Comparison of ENCODE assay signal across 28 cellular contexts in genomic region chr6:36329798-36330291, GRCh38. TPM values are rescaled to one million over a fixed set of nuclear protein-coding genes. Genes with fewer than 3 reads are reported as not detected.
A peak's percentile ranks its signal among the peaks of the same experiment; 100 is the strongest.
DNase-seq lines count a peak whose midpoint lies in the region; ATAC-seq, FAIRE-seq and TF ChIP-seq lines count a peak whose summit lies in the region.
"Had no signal": no experiment of that assay in that cellular context is flagged by ENCODE, and none has a peak within 500 bp of the region (broad histone marks: within the 10 kb centered on the region; RNA-seq: fewer than 3 reads in every experiment).

No MANE protein-coding gene starts in this region.

- no peak overlapping the region for H2AFZ ChIP-seq in HepG2 (ENCODE audit: low read length)
- H2AFZ ChIP-seq: parathyroid adenoma had no signal

- no peaks in the 10 kb centered on the region for H3K9me3 ChIP-seq in HepG2 (ENCODE audit: low read length)
- H3K9me3 ChIP-seq in right lobe of liver: no peaks in the 10 kb centered on the region
- H3K9me3 ChIP-seq: adrenal gland, body of pancreas, right atrium auricular region had no signal

- H3K27me3 ChIP-seq in HepG2 (ENCODE audit: control insufficient read depth in 1 of 2, insufficient read depth in 2 of 2, low read length in 2 of 2) (peaks cover 4 to 45% of the 10 kb centered on the region in 2 experiments; a peak in 4 of 5 replicates), right lobe of liver (no peaks in the 10 kb centered on the region)
- H3K27me3 ChIP-seq: adrenal gland, body of pancreas had no signal

- TF ChIP-seq EP300 in HepG2 (IDR thresholded peaks at IDR 0.05; ENCODE audit: low read depth in 2 of 2, low read length in 2 of 2) (no peak), HepG2 (CRISPR knock-in tag; IDR thresholded peaks at IDR 0.05; ENCODE audit: borderline replicate concordance) (no peak)

- no peak for TF ChIP-seq CTCF in HepG2 (CRISPR knock-in tag; IDR thresholded peaks at IDR 0.05)
- TF ChIP-seq CTCF in right lobe of liver (IDR thresholded peaks at IDR 0.05): no peak

- H3K4me3 ChIP-seq in HepG2 (replicated peaks in 1 of 3; ENCODE audit: insufficient read depth in 1 of 3, low read depth in 2 of 3, low read length in 3 of 3): no peak overlapping the region
- no peak overlapping the region for H3K4me3 ChIP-seq in right lobe of liver
- H3K4me3 ChIP-seq: adrenal gland, body of pancreas, right atrium auricular region had no signal

- no peaks in the 10 kb centered on the region for H4K20me1 ChIP-seq in HepG2 (ENCODE audit: insufficient read depth, low read length)

- H3K4me2 ChIP-seq in HepG2 (ENCODE audit: low read depth, low read length): no peak overlapping the region

- CTCF ChIA-PET in HepG2 (lab: Yijun Ruan, JAX; ENCODE audit: low intra/inter-chr PET ratio, low total read pairs): no interaction called here

- intact Hi-C loops in HepG2 (cut with micrococcal nuclease; ENCODE audit: unreplicated experiment) (no loop called here), right lobe of liver (cut with DNase I) (no loop called here)

- no peak overlapping the region for H3K27ac ChIP-seq in HepG2 (ENCODE audit: extremely low read length, insufficient read depth, low read length)
- no peak overlapping the region for H3K27ac ChIP-seq in right lobe of liver
- H3K27ac ChIP-seq: adrenal gland, body of pancreas, parathyroid adenoma, right atrium auricular region had no signal

- BruUV-seq in HepG2 (replicated peaks; lab: Mats Ljungman, UMichigan): no TSS peak

- H3K36me3 ChIP-seq in HepG2 (replicated peaks in 1 of 2; ENCODE audit: control insufficient read depth in 1 of 2, insufficient read depth in 2 of 2, low read length in 2 of 2): no peaks in the 10 kb centered on the region; a peak in 1 of 5 replicates
- no peaks in the 10 kb centered on the region for H3K36me3 ChIP-seq in right lobe of liver
- H3K36me3 ChIP-seq: adrenal gland, right atrium auricular region had no signal

- H3K79me2 ChIP-seq in HepG2 (ENCODE audit: insufficient read depth, low read length): no peaks in the 10 kb centered on the region
- H3K79me2 ChIP-seq: parathyroid adenoma had no signal

- TF ChIP-seq POLR2A in HepG2 (IDR thresholded peaks at IDR 0.05; ENCODE audit: insufficient read depth in 1 of 2, low read depth in 2 of 2, low read length in 2 of 2) (no peak), right lobe of liver (IDR thresholded peaks at IDR 0.05) (no peak)

- peak; percentile 42 for ATAC-seq in HepG2
- no peak for ATAC-seq in right lobe of liver
- ATAC-seq in HG03159 (IDR thresholded peaks at IDR 0.05; ENCODE audit: unreplicated experiment): no peak
- ATAC-seq: activated T-cell treated with anti-CD3 and anti-CD28 coated beads, Interleukin-2, amount 50 U/mL, for 4 hours; body of pancreas had no signal

- 69% methylated on average over 14 of the region's 14 CpGs for WGBS in HepG2 (ENCODE audit: low lambda C conversion rate)
- WGBS in right lobe of liver (ENCODE audit: insufficient coverage, low coverage, low lambda C conversion rate, missing lambda C conversion rate): 47% methylated on average over 3 of the region's 14 CpGs

- TF ChIP-seq RAD21 in HepG2 (CRISPR knock-in tag; IDR thresholded peaks at IDR 0.05): no peak

- H3K4me1 ChIP-seq in HepG2 (ENCODE audit: insufficient read depth, low read length) (peaks cover 11% of the 10 kb centered on the region), right lobe of liver (no peaks in the 10 kb centered on the region)
- H3K4me1 ChIP-seq: parathyroid adenoma had no signal

- DNase-seq in HepG2 (ENCODE audit: low spot score) (no peak), right lobe of liver (no peak), SK-N-DZ (ENCODE audit: low spot score) (peak; percentile 67), iPS-NIHi7 (ENCODE audit: extremely low spot score) (peak; percentile 70), dedifferentiated amniotic fluid mesenchymal stem cell (ENCODE audit: extremely low spot score) (no peak), NCI-H2107 treated with DMSO at 0.1 percent for 48 hours (lab: John Stamatoyannopoulos, UW; ENCODE audit: unreplicated experiment) (no peak)
- DNase-seq: activated CD4-positive, alpha-beta T cell treated with anti-CD3 and anti-CD28 coated beads, Interleukin-2, amount 50 U/mL, for 1 hour; activated naive CD4-positive, alpha-beta T cell treated with Interleukin-2 at 50 U/mL for 16 hours; activated T-cell treated with anti-CD3 and anti-CD28 coated beads, Interleukin-2, amount 50 U/mL, for 4 hours; adrenal gland; body of pancreas; Calu3; NCI-H2029 treated with DMSO at 0.1 percent for 48 hours; NCI-H510A; SHP77; stimulated activated CD4-positive, alpha-beta T cell treated with anti-CD3 and anti-CD28 coated beads, Interleukin-2, amount 100 ng/mL, for 48 hours; trophoblast cell had no signal

- in situ Hi-C loops in HepG2 (cut with HindIII; ENCODE audit: extremely low pct_ligation_motif_present, low pct_unique_long_range_greater_than_20kb): no loop called here

- no peak for FAIRE-seq in HepG2 (lab: Jason Lieb, UNC)
- FAIRE-seq: GM12892 had no signal

- no peak overlapping the region for H3K9ac ChIP-seq in HepG2 (ENCODE audit: insufficient read depth, low read depth, low read length)
- H3K9ac ChIP-seq: parathyroid adenoma had no signal

- POLR2A ChIA-PET in HepG2 (lab: Yijun Ruan, JAX): no interaction called here

RNA-seq across cellular contexts. Expression of gene BNIP5, which starts 6.8 kb away (rescaled TPM):
- total RNA-seq in HepG2 (2016; rRNA removed; fragmentation: Illumina TruSeq; extraction: Trizol) (not detected in 2 replicates), right lobe of liver (not detected)
- total RNA-seq in HepG2 (2016; cell fraction: cytosol; rRNA removed; fragmentation: Illumina TruSeq; extraction: Trizol; ENCODE audit: low read depth): not detected in 2 replicates
- total RNA-seq in HepG2 (2016; cell fraction: insoluble cytoplasmic fraction; rRNA removed; fragmentation: Illumina TruSeq; extraction: Trizol): not detected in 2 replicates
- not detected in 2 replicates for total RNA-seq in HepG2 (2016; cell fraction: membrane; rRNA removed; fragmentation: Illumina TruSeq; extraction: Trizol)
- not detected in 2 replicates for total RNA-seq in HepG2 (2016; cell fraction: nucleus; rRNA removed; fragmentation: Illumina TruSeq; extraction: Trizol)
- polyA plus RNA-seq in HepG2 (2011; rRNA removed): 0.01 TPM in 1 of 2 replicates, not detected in the other
- not detected in 2 replicates for polyA plus RNA-seq in HepG2 (2011; cell fraction: cytosol; rRNA removed)
- 0.03 TPM in 1 of 2 replicates, not detected in the other for polyA plus RNA-seq in HepG2 (2011; cell fraction: nucleus; rRNA removed)
- polyA plus RNA-seq in HepG2 (2012): not detected in 2 replicates
- not detected in 2 replicates for polyA plus RNA-seq in HepG2 (2016; cell fraction: cytosol; fragmentation: Illumina TruSeq; extraction: Trizol; ENCODE audit: low read depth)
- not detected in 2 replicates for polyA plus RNA-seq in HepG2 (2016; cell fraction: insoluble cytoplasmic fraction; fragmentation: Illumina TruSeq; extraction: Trizol; ENCODE audit: low read depth)
- polyA plus RNA-seq in HepG2 (2016; cell fraction: membrane; fragmentation: Illumina TruSeq; extraction: Trizol; ENCODE audit: low read depth): not detected in 2 replicates
- not detected in 2 replicates for polyA plus RNA-seq in HepG2 (2016; cell fraction: nucleus; fragmentation: Illumina TruSeq; extraction: Trizol; ENCODE audit: insufficient read depth, low read depth)
- polyA minus RNA-seq in HepG2 (2011; rRNA and poly(A)+ RNA removed; ENCODE audit: low replicate concordance): 0.16 TPM in 1 of 2 replicates, not detected in the other
- not detected in 2 replicates for polyA minus RNA-seq in HepG2 (2011; cell fraction: cytosol; rRNA and poly(A)+ RNA removed)
- polyA minus RNA-seq in HepG2 (2011; cell fraction: nucleus; rRNA and poly(A)+ RNA removed): not detected in 2 replicates
- 0.84 and 0.87 TPM in 2 replicates for polyA plus RNA-seq in SK-N-DZ (2014; cell fraction: cytosol; rRNA removed)
- polyA plus RNA-seq in SK-N-DZ (2014; cell fraction: nucleus; rRNA removed): 0.09 and 0.62 TPM in 2 replicates
- total RNA-seq: activated T-cell treated with anti-CD3 and anti-CD28 coated beads, Interleukin-2, amount 50 U/mL, for 4 hours; adrenal gland; glomerular endothelial cell; kidney epithelial cell; lung microvascular endothelial cell; MCF 10A; right atrium auricular region had no signal
- polyA plus RNA-seq: AG04450, CD14-positive monocyte, neural cell had no signal

RNA-seq across cellular contexts. Expression of gene ETV7, which starts 57.6 kb away (rescaled TPM):
- total RNA-seq in HepG2 (2016; rRNA removed; fragmentation: Illumina TruSeq; extraction: Trizol): not detected in 2 replicates
- total RNA-seq in HepG2 (2016; cell fraction: cytosol; rRNA removed; fragmentation: Illumina TruSeq; extraction: Trizol; ENCODE audit: low read depth): not detected in 2 replicates
- total RNA-seq in HepG2 (2016; cell fraction: insoluble cytoplasmic fraction; rRNA removed; fragmentation: Illumina TruSeq; extraction: Trizol): not detected in 2 replicates
- not detected in 2 replicates for total RNA-seq in HepG2 (2016; cell fraction: membrane; rRNA removed; fragmentation: Illumina TruSeq; extraction: Trizol)
- total RNA-seq in HepG2 (2016; cell fraction: nucleus; rRNA removed; fragmentation: Illumina TruSeq; extraction: Trizol): not detected in 2 replicates
- not detected in 2 replicates for polyA plus RNA-seq in HepG2 (2011; rRNA removed)
- not detected in 2 replicates for polyA plus RNA-seq in HepG2 (2011; cell fraction: cytosol; rRNA removed)
- polyA plus RNA-seq in HepG2 (2011; cell fraction: nucleus; rRNA removed): not detected in 2 replicates
- polyA plus RNA-seq in HepG2 (2012): 0.09 TPM in 1 of 2 replicates, not detected in the other
- polyA plus RNA-seq in HepG2 (2016; cell fraction: cytosol; fragmentation: Illumina TruSeq; extraction: Trizol; ENCODE audit: low read depth): not detected in 2 replicates
- not detected in 2 replicates for polyA plus RNA-seq in HepG2 (2016; cell fraction: insoluble cytoplasmic fraction; fragmentation: Illumina TruSeq; extraction: Trizol; ENCODE audit: low read depth)
- polyA plus RNA-seq in HepG2 (2016; cell fraction: membrane; fragmentation: Illumina TruSeq; extraction: Trizol; ENCODE audit: low read depth): not detected in 2 replicates
- polyA plus RNA-seq in HepG2 (2016; cell fraction: nucleus; fragmentation: Illumina TruSeq; extraction: Trizol; ENCODE audit: insufficient read depth, low read depth): not detected in 2 replicates
- polyA minus RNA-seq in HepG2 (2011; rRNA and poly(A)+ RNA removed; ENCODE audit: low replicate concordance): not detected in 2 replicates
- not detected in 2 replicates for polyA minus RNA-seq in HepG2 (2011; cell fraction: cytosol; rRNA and poly(A)+ RNA removed)
- not detected in 2 replicates for polyA minus RNA-seq in HepG2 (2011; cell fraction: nucleus; rRNA and poly(A)+ RNA removed)
- 1 to 10 TPM in 1 of 6 experiments, under 1 TPM in 4, not detected in 1; 0.19 to 4.6 (median 0.55) TPM for total RNA-seq in right lobe of liver
- polyA plus RNA-seq in SK-N-DZ (2014; cell fraction: cytosol; rRNA removed): not detected in 2 replicates
- 0.83 TPM in 1 of 2 replicates, not detected in the other for polyA plus RNA-seq in SK-N-DZ (2014; cell fraction: nucleus; rRNA removed)
- total RNA-seq: lung microvascular endothelial cell had no signal
- polyA plus RNA-seq: neural cell had no signal

RNA-seq across cellular contexts. Expression of gene PNPLA1, which starts 60.0 kb away (rescaled TPM):
- not detected in 2 replicates for total RNA-seq in HepG2 (2016; rRNA removed; fragmentation: Illumina TruSeq; extraction: Trizol)
- total RNA-seq in HepG2 (2016; cell fraction: cytosol; rRNA removed; fragmentation: Illumina TruSeq; extraction: Trizol; ENCODE audit: low read depth): not detected in 2 replicates
- not detected in 2 replicates for total RNA-seq in HepG2 (2016; cell fraction: insoluble cytoplasmic fraction; rRNA removed; fragmentation: Illumina TruSeq; extraction: Trizol)
- not detected in 2 replicates for total RNA-seq in HepG2 (2016; cell fraction: membrane; rRNA removed; fragmentation: Illumina TruSeq; extraction: Trizol)
- total RNA-seq in HepG2 (2016; cell fraction: nucleus; rRNA removed; fragmentation: Illumina TruSeq; extraction: Trizol): not detected in 2 replicates
- polyA plus RNA-seq in HepG2 (2011; rRNA removed): not detected in 2 replicates
- 0.04 TPM in 1 of 2 replicates, not detected in the other for polyA plus RNA-seq in HepG2 (2011; cell fraction: cytosol; rRNA removed)
- polyA plus RNA-seq in HepG2 (2011; cell fraction: nucleus; rRNA removed): not detected in 2 replicates
- polyA plus RNA-seq in HepG2 (2012): 0.05 TPM in 1 of 2 replicates, not detected in the other
- not detected in 2 replicates for polyA plus RNA-seq in HepG2 (2016; cell fraction: cytosol; fragmentation: Illumina TruSeq; extraction: Trizol; ENCODE audit: low read depth)
- not detected in 2 replicates for polyA plus RNA-seq in HepG2 (2016; cell fraction: insoluble cytoplasmic fraction; fragmentation: Illumina TruSeq; extraction: Trizol; ENCODE audit: low read depth)
- not detected in 2 replicates for polyA plus RNA-seq in HepG2 (2016; cell fraction: membrane; fragmentation: Illumina TruSeq; extraction: Trizol; ENCODE audit: low read depth)
- polyA plus RNA-seq in HepG2 (2016; cell fraction: nucleus; fragmentation: Illumina TruSeq; extraction: Trizol; ENCODE audit: insufficient read depth, low read depth): not detected in 2 replicates
- polyA minus RNA-seq in HepG2 (2011; rRNA and poly(A)+ RNA removed; ENCODE audit: low replicate concordance): 2.7 TPM in 1 of 2 replicates, not detected in the other
- not detected in 2 replicates for polyA minus RNA-seq in HepG2 (2011; cell fraction: cytosol; rRNA and poly(A)+ RNA removed)
- polyA minus RNA-seq in HepG2 (2011; cell fraction: nucleus; rRNA and poly(A)+ RNA removed): not detected in 2 replicates
- total RNA-seq in right lobe of liver: not detected
- polyA plus RNA-seq in SK-N-DZ (2014; cell fraction: cytosol; rRNA removed): not detected in 2 replicates
- not detected in 2 replicates for polyA plus RNA-seq in SK-N-DZ (2014; cell fraction: nucleus; rRNA removed)
- total RNA-seq: body of pancreas, glomerular endothelial cell, kidney epithelial cell, lung microvascular endothelial cell, MCF 10A had no signal
- polyA plus RNA-seq: AG04450, neural cell had no signal

Comparison
In these comparisons a context has a peak if more than half of its experiments do, and no peak if none do; other contexts are left out.
1. DNase-seq: peak in SK-N-DZ (single experiment) and iPS-NIHi7 (single experiment); none in HepG2 (single experiment), right lobe of liver (0 of 3), dedifferentiated amniotic fluid mesenchymal stem cell (single experiment) and NCI-H2107 treated with DMSO at 0.1 percent for 48 hours (single experiment).